ENCODE assay signal across 19 cellular contexts in the genomic region with DNA sequence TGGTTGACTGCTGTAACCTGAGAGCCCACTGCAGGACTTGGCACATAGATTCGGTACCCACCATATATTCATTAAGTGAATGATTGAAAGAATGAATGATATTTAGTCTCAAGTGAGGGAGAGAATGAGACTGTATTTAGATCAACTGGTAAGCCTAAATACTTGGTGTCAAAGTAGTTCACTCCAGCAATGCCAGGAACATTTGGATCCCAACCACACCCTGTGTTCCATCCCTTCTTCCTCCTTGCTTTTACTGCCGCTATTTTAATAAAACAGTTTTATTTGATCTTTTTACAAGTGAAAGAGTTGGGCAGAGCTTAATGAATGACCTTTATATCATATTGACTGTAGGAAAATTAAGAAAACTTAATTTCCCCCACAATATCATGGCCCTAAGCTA.
A peak's percentile ranks its signal among the peaks of the same experiment; 100 is the strongest.
DNase-seq lines count a peak whose midpoint lies in the region; ATAC-seq, FAIRE-seq and TF ChIP-seq lines count a peak whose summit lies in the region.
"Had no signal": no experiment of that assay in that cellular context is flagged by ENCODE, and none has a peak within 500 bp of the region (broad histone marks: within the 10 kb centered on the region; RNA-seq: fewer than 3 reads in every experiment).

No MANE protein-coding gene starts in this region.

- no peak overlapping the region for H2AFZ ChIP-seq in astrocyte (ENCODE audit: low read depth, low read length)
- H2AFZ ChIP-seq in neural progenitor cell (replicated peaks), result peak overlapping the region; percentile 47
- H2AFZ ChIP-seq in GM23248, result no peak overlapping the region

- no peaks in the 10 kb centered on the region for H3F3A ChIP-seq in neural progenitor cell (ENCODE audit: low read depth)
- peaks cover 19% of the 10 kb centered on the region for H3F3A ChIP-seq in GM23248 (ENCODE audit: insufficient read depth)

- H3K27ac ChIP-seq in breast epithelium (no peak overlapping the region), astrocyte (ENCODE audit: low read depth, low read length) (no peak overlapping the region), neural progenitor cell (no peak overlapping the region), suprapubic skin (peak overlapping the region; percentile 79), GM23248 (no peak overlapping the region), tibial artery (no peak overlapping the region)
- H3K27ac ChIP-seq: BLaER1 treated with 17β-estradiol and CSF1 and Interleukin-3, amounts not matched to agents 10 nM and 100 nM; HL-60; KMS-11 had no signal

- no peaks in the 10 kb centered on the region for H3K9me2 ChIP-seq in GM23248 (ENCODE audit: insufficient read depth)

- BruUV-seq in MCF 10A (replicated peaks; lab: Mats Ljungman, UMichigan), result no TSS peak

- ATAC-seq in HG03521 (IDR thresholded peaks at IDR 0.05; ENCODE audit: unreplicated experiment), result no peak
- ATAC-seq: CD8-positive, alpha-beta T cell; SK-N-SH treated with all-trans-retinoic acid at 6 μM for 48 hours had no signal

- no peaks in the 10 kb centered on the region for H3K27me3 ChIP-seq in breast epithelium
- H3K27me3 ChIP-seq in astrocyte (ENCODE audit: insufficient read depth, low read length), result no peaks in the 10 kb centered on the region
- H3K27me3 ChIP-seq in neural progenitor cell, result no peaks in the 10 kb centered on the region
- no peaks in the 10 kb centered on the region for H3K27me3 ChIP-seq in suprapubic skin
- no peaks in the 10 kb centered on the region for H3K27me3 ChIP-seq in GM23248 (replicated peaks; ENCODE audit: insufficient read depth)
- H3K27me3 ChIP-seq in tibial artery, result no peaks in the 10 kb centered on the region
- H3K27me3 ChIP-seq: BLaER1 treated with 17β-estradiol and CSF1 and Interleukin-3, amounts not matched to agents 10 nM and 100 nM had no signal

- H3K36me3 Mint-ChIP-seq in MCF 10A (ENCODE audit: insufficient read depth, unreplicated experiment) (no peaks in the 10 kb centered on the region), astrocyte (ENCODE audit: low read depth, unreplicated experiment) (no peaks in the 10 kb centered on the region), neural progenitor cell (no peaks in the 10 kb centered on the region)
- H3K36me3 Mint-ChIP-seq: CD8-positive, alpha-beta T cell had no signal

- H3K36me3 ChIP-seq in breast epithelium, result no peaks in the 10 kb centered on the region
- H3K36me3 ChIP-seq in astrocyte (ENCODE audit: insufficient read depth, low read length), result no peaks in the 10 kb centered on the region
- H3K36me3 ChIP-seq in neural progenitor cell, result no peaks in the 10 kb centered on the region
- H3K36me3 ChIP-seq in suprapubic skin, result no peaks in the 10 kb centered on the region
- no peaks in the 10 kb centered on the region for H3K36me3 ChIP-seq in GM23248 (ENCODE audit: low read depth)
- H3K36me3 ChIP-seq in tibial artery, result no peaks in the 10 kb centered on the region
- H3K36me3 ChIP-seq: BLaER1 treated with 17β-estradiol and CSF1 and Interleukin-3, amounts not matched to agents 10 nM and 100 nM had no signal

- 58% methylated on average over 2 of the region's 2 CpGs for WGBS in suprapubic skin
- WGBS in GM23248 (ENCODE audit: low coverage in 1 of 2, low lambda C conversion rate in 2 of 2, missing lambda C conversion rate in 2 of 2), 2 experiments, result 83 to 92% methylated on average over 2 of the region's 2 CpGs

- H3K9me3 ChIP-seq in breast epithelium (no peaks in the 10 kb centered on the region), astrocyte (ENCODE audit: insufficient read depth, low read depth, low read length) (no peaks in the 10 kb centered on the region), neural progenitor cell (ENCODE audit: low read depth) (no peaks in the 10 kb centered on the region), suprapubic skin (no peaks in the 10 kb centered on the region), GM23248 (ENCODE audit: low read depth) (no peaks in the 10 kb centered on the region), tibial artery (no peaks in the 10 kb centered on the region)
- H3K9me3 ChIP-seq: BLaER1 treated with 17β-estradiol and CSF1 and Interleukin-3, amounts not matched to agents 10 nM and 100 nM had no signal

- H3K4me1 ChIP-seq in breast epithelium (no peaks in the 10 kb centered on the region), astrocyte (ENCODE audit: insufficient read depth, low read length) (peaks cover 15% of the 10 kb centered on the region), neural progenitor cell (peaks cover 12% of the 10 kb centered on the region), suprapubic skin (peaks cover 16% of the 10 kb centered on the region), GM23248 (ENCODE audit: insufficient read depth) (peaks cover 39% of the 10 kb centered on the region), tibial artery (peaks cover 0 to 15% (median 3%) of the 10 kb centered on the region in 4 donors)
- H3K4me1 ChIP-seq: BLaER1 treated with 17β-estradiol and CSF1 and Interleukin-3, amounts not matched to agents 10 nM and 100 nM had no signal

- peak overlapping the region; percentile 22 for H3K27ac Mint-ChIP-seq in MCF 10A (ENCODE audit: low read depth, unreplicated experiment)
- no peak overlapping the region for H3K27ac Mint-ChIP-seq in astrocyte (ENCODE audit: unreplicated experiment)
- no peak overlapping the region for H3K27ac Mint-ChIP-seq in neural progenitor cell
- H3K27ac Mint-ChIP-seq: CD8-positive, alpha-beta T cell had no signal

- intact Hi-C loops in MCF 10A (cut with micrococcal nuclease), result loop anchor here (10.0 kb wide), 1 partner anchor 658 kb away; no protein-coding TSS in a partner anchor
- intact Hi-C loops in breast epithelium (cut with DNase I; ENCODE audit: low total_unique reads), result no loop called here
- intact Hi-C loops in tibial artery (cut with DNase I; ENCODE audit: low total_unique reads), result no loop called here

- CTCF ChIA-PET in MCF 10A (lab: Yijun Ruan, JAX), result interaction anchor here (0.6 kb wide), 1 partner anchor 585 kb away, joined by 3 read pairs; no protein-coding TSS in a partner anchor

- no peak overlapping the region for H3K4me3 ChIP-seq in breast epithelium
- H3K4me3 ChIP-seq in astrocyte (ENCODE audit: insufficient read depth, low read depth, low read length), result no peak overlapping the region
- no peak overlapping the region for H3K4me3 ChIP-seq in neural progenitor cell
- H3K4me3 ChIP-seq in suprapubic skin, result no peak overlapping the region
- H3K4me3 ChIP-seq in GM23248, result no peak overlapping the region
- H3K4me3 ChIP-seq in tibial artery, result no peak overlapping the region
- H3K4me3 ChIP-seq: BLaER1 treated with 17β-estradiol and CSF1 and Interleukin-3, amounts not matched to agents 10 nM and 100 nM had no signal

- H3K4me2 ChIP-seq in astrocyte (ENCODE audit: low read length), result no peak overlapping the region
- H3K4me2 ChIP-seq in neural progenitor cell, result no peak overlapping the region
- H3K4me2 ChIP-seq in GM23248 (ENCODE audit: unreplicated experiment), result no peak overlapping the region
- H3K4me2 ChIP-seq: BLaER1 treated with 17β-estradiol and CSF1 and Interleukin-3, amounts not matched to agents 10 nM and 100 nM; KMS-11 had no signal

- H4K20me1 ChIP-seq in astrocyte (ENCODE audit: insufficient read depth, low read length) (no peaks in the 10 kb centered on the region), neural progenitor cell (ENCODE audit: low read depth) (no peaks in the 10 kb centered on the region), GM23248 (ENCODE audit: insufficient read depth) (no peaks in the 10 kb centered on the region)
- H4K20me1 ChIP-seq: BLaER1 treated with 17β-estradiol and CSF1 and Interleukin-3, amounts not matched to agents 10 nM and 100 nM had no signal

- H3K27me3 Mint-ChIP-seq in MCF 10A (ENCODE audit: insufficient read depth, unreplicated experiment), result no peaks in the 10 kb centered on the region
- H3K27me3 Mint-ChIP-seq in astrocyte (ENCODE audit: low read depth, unreplicated experiment), result no peaks in the 10 kb centered on the region
- no peaks in the 10 kb centered on the region for H3K27me3 Mint-ChIP-seq in neural progenitor cell (ENCODE audit: insufficient read depth, low read depth)

- no peak for DNase-seq in MCF 10A (ENCODE audit: unreplicated experiment)
- no peak for DNase-seq in breast epithelium (ENCODE audit: low spot score in 2 of 2)
- no peak for DNase-seq in astrocyte (ENCODE audit: low read depth)
- DNase-seq in neural progenitor cell (ENCODE audit: low spot score), result no peak
- no peak for DNase-seq in suprapubic skin (ENCODE audit: low spot score in 2 of 2)
- no peak for DNase-seq in GM23248
- DNase-seq in tibial artery, result no peak
- DNase-seq: Calu3; CD8-positive, alpha-beta T cell; HCEC 1CT; NCI-H1436; NCI-H1930; NCI-H748 treated with DMSO at 0.1 percent for 48 hours; SIG-M5 had no signal

- TF ChIP-seq CTCF in MCF 10A (IDR thresholded peaks at IDR 0.05; ENCODE audit: unreplicated experiment) (no peak), breast epithelium (IDR thresholded peaks at IDR 0.05) (no peak), astrocyte (IDR thresholded peaks at IDR 0.05; ENCODE audit: insufficient read depth, low read depth, low read length) (no peak), neural progenitor cell (IDR thresholded peaks at IDR 0.05) (no peak), suprapubic skin (IDR thresholded peaks at IDR 0.05) (no peak), tibial artery (IDR thresholded peaks at IDR 0.05) (no peak)

- peaks cover 23% of the 10 kb centered on the region for H3K4me1 Mint-ChIP-seq in MCF 10A (ENCODE audit: insufficient read depth, unreplicated experiment)
- peaks cover 33% of the 10 kb centered on the region for H3K4me1 Mint-ChIP-seq in astrocyte (ENCODE audit: low read depth, unreplicated experiment)
- no peaks in the 10 kb centered on the region for H3K4me1 Mint-ChIP-seq in neural progenitor cell

- in situ Hi-C loops in GM23248 (cut with MboI), result no loop called here

- POLR2A ChIA-PET in MCF 10A (lab: Yijun Ruan, JAX), result no interaction called here

- H3K79me2 ChIP-seq in astrocyte (ENCODE audit: insufficient read depth, low read length) (no peaks in the 10 kb centered on the region), neural progenitor cell (ENCODE audit: low read depth) (no peaks in the 10 kb centered on the region), GM23248 (ENCODE audit: insufficient read depth) (no peaks in the 10 kb centered on the region)

- H3K9me3 Mint-ChIP-seq in MCF 10A (ENCODE audit: unreplicated experiment) (no peaks in the 10 kb centered on the region), astrocyte (ENCODE audit: unreplicated experiment) (peaks cover 2% of the 10 kb centered on the region), neural progenitor cell (no peaks in the 10 kb centered on the region)
- H3K9me3 Mint-ChIP-seq: CD8-positive, alpha-beta T cell had no signal

- TF ChIP-seq POLR2A in breast epithelium (IDR thresholded peaks at IDR 0.05), result no peak
- no peak for TF ChIP-seq POLR2A in suprapubic skin (IDR thresholded peaks at IDR 0.05)

- peak; percentile 67 for FAIRE-seq in astrocyte (lab: Jason Lieb, UNC)

- no peak overlapping the region for H3K4me3 Mint-ChIP-seq in MCF 10A (ENCODE audit: unreplicated experiment)
- no peak overlapping the region for H3K4me3 Mint-ChIP-seq in astrocyte (ENCODE audit: unreplicated experiment)
- no peak overlapping the region for H3K4me3 Mint-ChIP-seq in neural progenitor cell
- H3K4me3 Mint-ChIP-seq: CD8-positive, alpha-beta T cell had no signal

- H3K9ac ChIP-seq in astrocyte (ENCODE audit: low read length) (no peak overlapping the region), neural progenitor cell (no peak overlapping the region), GM23248 (no peak overlapping the region)
- H3K9ac ChIP-seq: BLaER1 treated with 17β-estradiol and CSF1 and Interleukin-3, amounts not matched to agents 10 nM and 100 nM; KMS-11 had no signal

- TF ChIP-seq EP300 in suprapubic skin (IDR thresholded peaks at IDR 0.05), result no peak
